In genomic region chr2:101160454-101160853, GRCh38 we compare ENCODE assay signal across 12 cellular contexts. TPM values are rescaled to one million over a fixed set of nuclear protein-coding genes. Genes with fewer than 3 reads are reported as not detected.
DNase-seq lines count a peak whose midpoint lies in the region; TF ChIP-seq lines count a peak whose summit lies in the region.
"Had no signal": no experiment of that assay in that cellular context is flagged by ENCODE, and none has a peak within 500 bp of the region (broad histone marks: within the 10 kb centered on the region; RNA-seq: fewer than 3 reads in every experiment).

No MANE protein-coding gene starts in this region.

- H3K4me1 Mint-ChIP-seq in type B pancreatic cell (ENCODE audit: unreplicated experiment), result peaks cover 4% of the 10 kb centered on the region
- H3K4me1 Mint-ChIP-seq: activated CD4-positive, alpha-beta T cell treated with anti-CD3 and anti-CD28 coated beads, Interleukin-2, amount 10 ng/mL, durations not matched to agents 24 days and 14 days; endodermal cell had no signal

- H3K4me1 ChIP-seq in GM23248 (ENCODE audit: insufficient read depth) (peaks cover 6% of the 10 kb centered on the region), stomach (peaks cover 5 to 18% (median 10%) of the 10 kb centered on the region in 4 donors)
- H3K4me1 ChIP-seq: ascending aorta had no signal

- TF ChIP-seq EP300 in stomach (IDR thresholded peaks at IDR 0.05), result no peak

- no peaks in the 10 kb centered on the region for H3K79me2 ChIP-seq in GM23248 (ENCODE audit: insufficient read depth)

- H3K4me3 Mint-ChIP-seq in type B pancreatic cell, result no peak overlapping the region
- H3K4me3 Mint-ChIP-seq: activated CD4-positive, alpha-beta T cell treated with anti-CD3 and anti-CD28 coated beads, Interleukin-2, amount 10 ng/mL, durations not matched to agents 24 days and 14 days; endodermal cell had no signal

- H3K4me3 ChIP-seq in GM23248 (no peak overlapping the region), stomach (no peak overlapping the region)
- H3K4me3 ChIP-seq: ascending aorta, GM12878 had no signal

- H3F3A ChIP-seq in GM23248 (ENCODE audit: insufficient read depth), result no peaks in the 10 kb centered on the region

- no peaks in the 10 kb centered on the region for H3K36me3 Mint-ChIP-seq in type B pancreatic cell

- no peaks in the 10 kb centered on the region for H3K9me2 ChIP-seq in GM23248 (ENCODE audit: insufficient read depth)

- in situ Hi-C loops in GM23248 (cut with MboI), result no loop called here

- TF ChIP-seq CTCF in RWPE1 (conservative IDR thresholded peaks at IDR 0.05; ENCODE audit: low read depth) (no peak), stomach (IDR thresholded peaks at IDR 0.05) (no peak), type B pancreatic cell (conservative IDR thresholded peaks at IDR 0.05) (no peak)

- 77 to 79% methylated on average over 3 of the region's 3 CpGs for WGBS in GM23248 (ENCODE audit: low coverage in 1 of 2, low lambda C conversion rate in 2 of 2, missing lambda C conversion rate in 2 of 2), 2 experiments
- 57 to 77% (median 58%) methylated on average over 3 of the region's 3 CpGs for WGBS in stomach, 5 donors

- no peaks in the 10 kb centered on the region for H3K36me3 ChIP-seq in GM23248 (ENCODE audit: low read depth)
- no peaks in the 10 kb centered on the region for H3K36me3 ChIP-seq in stomach
- H3K36me3 ChIP-seq: ascending aorta, neutrophil had no signal

- CTCF ChIA-PET in RWPE1 (lab: Yijun Ruan, JAX), result interaction anchor here (0.6 to 0.8 kb wide), 2 partner anchors 12 to 45 kb away, joined by 3 read pairs; no protein-coding TSS in a partner anchor

- no peak for TF ChIP-seq POLR2A in stomach (IDR thresholded peaks at IDR 0.05)

- no peak overlapping the region for H2AFZ ChIP-seq in GM23248

- H3K27me3 ChIP-seq in GM23248 (replicated peaks; ENCODE audit: insufficient read depth) (no peaks in the 10 kb centered on the region), stomach (no peaks in the 10 kb centered on the region)
- H3K27me3 ChIP-seq: ascending aorta, neutrophil had no signal

- H3K27ac Mint-ChIP-seq in type B pancreatic cell, result no peak overlapping the region
- H3K27ac Mint-ChIP-seq: activated CD4-positive, alpha-beta T cell treated with anti-CD3 and anti-CD28 coated beads, Interleukin-2, amount 10 ng/mL, durations not matched to agents 24 days and 14 days; endodermal cell had no signal

- H3K27ac ChIP-seq in GM23248, result no peak overlapping the region
- H3K27ac ChIP-seq in RWPE1, result peak overlapping the region; percentile 51
- H3K27ac ChIP-seq in stomach, result no peak overlapping the region
- H3K27ac ChIP-seq: ascending aorta, neutrophil had no signal

- H3K9me3 ChIP-seq in GM23248 (ENCODE audit: low read depth) (no peaks in the 10 kb centered on the region), stomach (no peaks in the 10 kb centered on the region)
- H3K9me3 ChIP-seq: ascending aorta, neutrophil had no signal

- no peaks in the 10 kb centered on the region for H3K27me3 Mint-ChIP-seq in type B pancreatic cell
- H3K27me3 Mint-ChIP-seq: activated CD4-positive, alpha-beta T cell treated with anti-CD3 and anti-CD28 coated beads, Interleukin-2, amount 10 ng/mL, durations not matched to agents 24 days and 14 days had no signal

- no peak overlapping the region for H3K4me2 ChIP-seq in GM23248 (ENCODE audit: unreplicated experiment)

- no peaks in the 10 kb centered on the region for H3K9me3 Mint-ChIP-seq in type B pancreatic cell

- DNase-seq in GM23248 (peak; percentile 83), RWPE1 (ENCODE audit: low spot score) (peak; percentile 67), fibroblast of gingiva (ENCODE audit: low read depth) (peak; percentile 80), stomach (peak; percentile 52), midbrain (lab: John Stamatoyannopoulos, UW) (no peak), type B pancreatic cell (ENCODE audit: extremely low spot score, unreplicated experiment) (no peak)
- no peak for DNase-seq in effector CD8-positive, alpha-beta T cell (lab: John Stamatoyannopoulos, UW)
- DNase-seq: activated CD4-positive, alpha-beta T cell treated with anti-CD3 and anti-CD28 coated beads, Interleukin-2, amount 10 ng/mL, durations not matched to agents 24 days and 14 days; endodermal cell had no signal

- H3K9ac ChIP-seq in GM23248, result no peak overlapping the region

- H4K20me1 ChIP-seq in GM23248 (ENCODE audit: insufficient read depth), result no peaks in the 10 kb centered on the region

- intact Hi-C loops in stomach (cut with DNase I; ENCODE audit: low total_unique reads), result no loop called here

- POLR2A ChIA-PET in RWPE1 (lab: Yijun Ruan, JAX; ENCODE audit: low non-redundant PET), result no interaction called here

RNA-seq across cellular contexts. Expression of gene TBC1D8, which starts 9.3 kb away (rescaled TPM):
- total RNA-seq in GM23248 (2014; rRNA removed; shearing (Covaris generic)), result 2.6 and 3.4 TPM in 2 replicates
- 2.3 and 2.5 TPM in 2 replicates for polyA plus RNA-seq in GM23248 (2016; fragmentation: Nextera tagmentation; extraction: Ambion mirVana)
- total RNA-seq in stomach, result 100 to 1,000 TPM in 3 of 5 donors, 10 to 100 TPM in 2; 74.2 to 179 (median 120) TPM
- 10 to 100 TPM in 2 of 3 donors, 1 to 10 TPM in 1; 9.9 to 22.0 (median 13.0) TPM for polyA plus RNA-seq in stomach
- total RNA-seq in type B pancreatic cell (ENCODE audit: low replicate concordance), result 16.1 and 20.1 TPM in 2 replicates

Comparison
In these comparisons a context has a peak if more than half of its experiments do, and no peak if none do; other contexts are left out.
1. DNase-seq: peak in GM23248 (single experiment), RWPE1 (single experiment), fibroblast of gingiva (single experiment) and stomach (single experiment); none in midbrain (single experiment), effector CD8-positive, alpha-beta T cell (single experiment) and type B pancreatic cell (single experiment).